8 cellular contexts compared by ENCODE assay signal in the genomic region with DNA sequence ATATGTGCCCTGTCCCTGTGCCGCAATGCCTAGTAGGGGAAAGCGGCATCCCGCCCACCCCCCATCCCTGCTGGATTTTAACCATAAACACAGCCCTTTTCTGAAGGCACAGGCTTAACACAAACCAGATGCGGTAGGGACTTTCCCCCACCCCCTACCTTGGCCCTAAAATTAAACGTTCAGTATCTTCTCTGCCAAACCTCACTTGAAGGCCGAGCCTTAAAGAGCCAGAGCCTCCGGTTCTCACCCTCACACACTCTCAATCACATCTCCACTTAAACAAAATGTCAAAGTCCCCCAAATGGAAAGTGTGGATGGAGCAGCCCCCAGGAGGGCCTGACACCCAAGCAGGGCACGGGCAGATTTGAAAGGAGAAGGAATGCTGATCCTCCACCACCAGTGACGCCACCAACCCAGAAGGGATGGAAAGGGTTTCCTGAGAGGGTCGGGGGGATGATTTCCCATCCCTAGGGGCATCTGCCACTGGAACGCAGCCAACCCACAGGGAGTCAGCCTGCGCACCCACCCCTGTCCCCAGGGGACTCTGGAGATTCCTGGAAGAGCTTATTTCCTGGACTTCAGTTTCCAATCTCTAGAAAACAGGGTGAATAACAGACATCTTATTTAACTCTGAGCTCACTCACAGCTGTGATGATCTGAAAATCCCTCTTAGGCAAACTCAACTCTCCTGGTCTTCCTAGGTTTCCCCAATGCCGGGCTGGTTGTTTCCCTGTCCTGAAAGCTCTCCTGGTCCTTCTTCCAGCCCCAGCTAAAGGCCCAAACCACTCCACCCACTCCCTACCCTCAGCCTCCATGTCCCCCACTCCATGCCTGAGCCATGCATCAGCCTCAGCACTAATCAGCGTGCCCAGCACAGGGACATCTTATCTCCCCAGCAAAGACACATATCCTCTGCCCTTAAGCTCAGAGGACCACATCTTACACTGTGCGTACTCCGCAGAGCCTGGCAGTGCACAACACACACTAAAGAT. TPM values are rescaled to one million over a fixed set of nuclear protein-coding genes. Genes with fewer than 3 reads are reported as not detected.
DNase-seq lines count a peak whose midpoint lies in the region; ATAC-seq, FAIRE-seq and TF ChIP-seq lines count a peak whose summit lies in the region.

No MANE protein-coding gene starts in this region.

- no peak for TF ChIP-seq POLR2A in suprapubic skin (IDR thresholded peaks at IDR 0.05)

- dilution Hi-C loops in keratinocyte (cut with MboI; ENCODE audit: extremely low pct_ligation_motif_present, low sequenced_read_pairs): no loop called here

- H3K27me3 ChIP-seq in HUES6 (ENCODE audit: control insufficient read depth, insufficient read depth, low read length): no peaks in the 10 kb centered on the region
- no peaks in the 10 kb centered on the region for H3K27me3 ChIP-seq in ascending aorta
- H3K27me3 ChIP-seq in keratinocyte (ENCODE audit: control insufficient read depth, extremely low read depth, insufficient read depth, low read length): no peaks in the 10 kb centered on the region
- H3K27me3 ChIP-seq in suprapubic skin: no peaks in the 10 kb centered on the region
- H3K27me3 ChIP-seq in dorsolateral prefrontal cortex: peaks cover 0 to 9% (median 0%) of the 10 kb centered on the region in 45 donors

- peaks cover 88% of the 10 kb centered on the region for H3K79me2 ChIP-seq in keratinocyte (ENCODE audit: control insufficient read depth, insufficient read depth, low read length)

- TF ChIP-seq CTCF in ascending aorta (IDR thresholded peaks at IDR 0.05): no peak
- no peak for TF ChIP-seq CTCF in keratinocyte (optimal IDR thresholded peaks at IDR 0.05 in 1 of 3, IDR thresholded peaks at IDR 0.05 in 1 of 3, conservative IDR thresholded peaks at IDR 0.05 in 1 of 3; ENCODE audit: extremely low read depth in 1 of 3, insufficient read depth in 2 of 3, low read length in 3 of 3)
- no peak for TF ChIP-seq CTCF in suprapubic skin (IDR thresholded peaks at IDR 0.05)
- no peak for TF ChIP-seq CTCF in dorsolateral prefrontal cortex (IDR thresholded peaks at IDR 0.05 in 54 of 56, conservative IDR thresholded peaks at IDR 0.05 in 2 of 56; ENCODE audit: low read depth in 1 of 56, partially characterized antibody in 56 of 56)

- no peak for ATAC-seq in GM18502 (IDR thresholded peaks at IDR 0.05; ENCODE audit: poor library complexity, unreplicated experiment)

- H3K4me1 ChIP-seq in HUES6 (ENCODE audit: control insufficient read depth, insufficient read depth, low read length): peaks cover 71% of the 10 kb centered on the region
- peaks cover 73 to 92% of the 10 kb centered on the region in 2 donors for H3K4me1 ChIP-seq in ascending aorta
- H3K4me1 ChIP-seq in keratinocyte (ENCODE audit: control insufficient read depth, extremely low read depth, insufficient read depth, low read length): peaks cover 98% of the 10 kb centered on the region
- H3K4me1 ChIP-seq in suprapubic skin: peaks cover 96% of the 10 kb centered on the region

- intact Hi-C loops in ascending aorta (cut with DNase I) (no loop called here), dorsolateral prefrontal cortex (cut with DNase I) (no loop called here)

- WGBS in suprapubic skin: 41% methylated on average over 16 of the region's 16 CpGs

- H2AFZ ChIP-seq in keratinocyte (ENCODE audit: control insufficient read depth, low read length): no peak overlapping the region

- FAIRE-seq in keratinocyte (lab: Jason Lieb, UNC): peak; percentile 13

- H3K9ac ChIP-seq in HUES6 (ENCODE audit: low read length) (no peak overlapping the region), keratinocyte (ENCODE audit: control insufficient read depth, extremely low read depth, insufficient read depth, low read length) (peak overlapping the region; percentile 60)

- H3K36me3 ChIP-seq in HUES6 (ENCODE audit: control insufficient read depth, insufficient read depth, low read length) (peaks cover 21% of the 10 kb centered on the region), ascending aorta (peaks cover 7 to 21% of the 10 kb centered on the region in 2 donors), keratinocyte (ENCODE audit: control insufficient read depth in 2 of 2, extremely low read depth in 1 of 2, insufficient read depth in 2 of 2, low read length in 2 of 2) (peaks cover 26 to 54% of the 10 kb centered on the region in 2 experiments), suprapubic skin (no peaks in the 10 kb centered on the region)

- H3K9me3 ChIP-seq in HUES6 (ENCODE audit: control insufficient read depth, insufficient read depth, low read depth, low read length) (no peaks in the 10 kb centered on the region), ascending aorta (no peaks in the 10 kb centered on the region), keratinocyte (ENCODE audit: control insufficient read depth, low read depth, low read length) (no peaks in the 10 kb centered on the region), suprapubic skin (no peaks in the 10 kb centered on the region)

- DNase-seq in ascending aorta (ENCODE audit: low spot score in 2 of 2) (no peak), keratinocyte (ENCODE audit: low read depth, low spot score) (no peak), suprapubic skin (ENCODE audit: low spot score in 2 of 2) (no peak), dorsolateral prefrontal cortex (no peak), mesenteric fat pad (ENCODE audit: low spot score) (no peak)
- no peak for DNase-seq in NK-92 treated with Interleukin-12 subunit alpha and Interleukin-12 subunit beta, amount 100 ng/mL, for 24 hours (lab: John Stamatoyannopoulos, UW)

- H3K4me2 ChIP-seq in keratinocyte (ENCODE audit: control insufficient read depth, extremely low read depth, insufficient read depth, low read depth, low read length): peak overlapping the region; percentile 80

- no peak for TF ChIP-seq EP300 in suprapubic skin (IDR thresholded peaks at IDR 0.05)

- H3K4me3 ChIP-seq in HUES6 (ENCODE audit: low read depth, low read length): no peak overlapping the region
- peak overlapping the region; percentile 41 to 64 for H3K4me3 ChIP-seq in ascending aorta
- peak overlapping the region in 2 of 3 experiments; percentile 31 to 43 for H3K4me3 ChIP-seq in keratinocyte (ENCODE audit: control insufficient read depth in 2 of 3, extremely low read depth in 1 of 3, insufficient read depth in 2 of 3, low read depth in 1 of 3, low read length in 3 of 3)
- H3K4me3 ChIP-seq in suprapubic skin: peak overlapping the region; percentile 11
- H3K4me3 ChIP-seq in dorsolateral prefrontal cortex: peak overlapping the region in 11 of 59 donors; percentile 2 to 34 (median 16)

- H3K27ac ChIP-seq in HUES6 (ENCODE audit: low read depth, low read length) (peak overlapping the region; percentile 17; the same call in 1 of the 2 replicates), ascending aorta (peak overlapping the region; percentile 92 to 93), keratinocyte (ENCODE audit: control insufficient read depth, insufficient read depth, low read length) (peak overlapping the region; percentile 73), suprapubic skin (peak overlapping the region; percentile 82), dorsolateral prefrontal cortex (peak overlapping the region in 21 of 59 donors; percentile 8 to 72 (median 43))

- H4K20me1 ChIP-seq in keratinocyte (ENCODE audit: control insufficient read depth, extremely low read depth, insufficient read depth, low read length): peaks cover 44% of the 10 kb centered on the region

- H3K9me1 ChIP-seq in keratinocyte (ENCODE audit: control insufficient read depth, extremely low read depth, insufficient read depth, low read length): peaks cover 11% of the 10 kb centered on the region

RNA-seq across cellular contexts. Expression of gene ACTN1, which starts 26.3 kb away (rescaled TPM):
- total RNA-seq in ascending aorta: 814 TPM
- polyA plus RNA-seq in keratinocyte: 394 to 1,027 TPM (median 558 TPM) in 3 replicates
- 195 TPM for polyA plus RNA-seq in keratinocyte (2011; ENCODE audit: low read depth)
- 508 and 647 TPM in 2 replicates for polyA plus RNA-seq in keratinocyte (2011; cell fraction: cytosol; rRNA removed)
- 807 and 940 TPM in 2 replicates for polyA plus RNA-seq in keratinocyte (2011; cell fraction: nucleus; rRNA removed)
- polyA plus RNA-seq in keratinocyte (2012; ENCODE audit: low replicate concordance): 200 and 858 TPM in 2 replicates
- 613 to 2,215 TPM (median 836 TPM) in 3 replicates for polyA minus RNA-seq in keratinocyte
- polyA minus RNA-seq in keratinocyte (2011; cell fraction: cytosol; rRNA and poly(A)+ RNA removed): 1,064 TPM
- 724 and 945 TPM in 2 replicates for polyA minus RNA-seq in keratinocyte (2011; cell fraction: nucleus; rRNA and poly(A)+ RNA removed)
- 100 to 1,000 TPM in 2 of 4 donors, 10 to 100 TPM in 2; 76.8 to 117 (median 94.0) TPM for total RNA-seq in suprapubic skin
- 100 to 1,000 TPM in 115 of 120 experiments, 10 to 100 TPM in 5; 56.9 to 234 (median 157) TPM for total RNA-seq in dorsolateral prefrontal cortex
- total RNA-seq in mesenteric fat pad: 215 TPM
